11 cellular contexts compared by ENCODE assay signal in genomic region chr4:106583567-106583966, GRCh38.
A peak's percentile ranks its signal among the peaks of the same experiment; 100 is the strongest.
DNase-seq lines count a peak whose midpoint lies in the region; ATAC-seq and TF ChIP-seq lines count a peak whose summit lies in the region.
"Had no signal": no experiment of that assay in that cellular context is flagged by ENCODE, and none has a peak within 500 bp of the region (broad histone marks: within the 10 kb centered on the region; RNA-seq: fewer than 3 reads in every experiment).

No MANE protein-coding gene starts in this region.

- no peak overlapping the region for H3K4me2 ChIP-seq in neural progenitor cell

- H3K27ac Mint-ChIP-seq in neural progenitor cell: no peak overlapping the region
- H3K27ac Mint-ChIP-seq: naive B cell had no signal

- no peaks in the 10 kb centered on the region for H3K36me3 ChIP-seq in vagina
- no peaks in the 10 kb centered on the region for H3K36me3 ChIP-seq in neural progenitor cell

- no peaks in the 10 kb centered on the region for H3K27me3 ChIP-seq in vagina
- H3K27me3 ChIP-seq in neural progenitor cell: no peaks in the 10 kb centered on the region

- H3K4me1 ChIP-seq in vagina (peaks cover 10% of the 10 kb centered on the region), neural progenitor cell (no peaks in the 10 kb centered on the region)

- H2AFZ ChIP-seq in neural progenitor cell (replicated peaks): no peak overlapping the region

- H3K79me2 ChIP-seq in neural progenitor cell (ENCODE audit: low read depth): no peaks in the 10 kb centered on the region

- peaks cover 6% of the 10 kb centered on the region for H3K4me1 Mint-ChIP-seq in neural progenitor cell
- H3K4me1 Mint-ChIP-seq: naive B cell had no signal

- TF ChIP-seq CTCF in vagina (IDR thresholded peaks at IDR 0.05) (no peak), neural progenitor cell (IDR thresholded peaks at IDR 0.05) (no peak)

- H3K4me3 Mint-ChIP-seq in neural progenitor cell: no peak overlapping the region
- H3K4me3 Mint-ChIP-seq: naive B cell had no signal

- peak; percentile 98 for DNase-seq in EH (ENCODE audit: low read depth)
- DNase-seq in NCI-H226: peak; percentile 93
- DNase-seq in dermis blood vessel endothelial cell: peak; percentile 89
- peak; percentile 97 for DNase-seq in non-pigmented ciliary epithelial cell (ENCODE audit: low read depth)
- no peak for DNase-seq in vagina (ENCODE audit: extremely low spot score in 2 of 2)
- no peak for DNase-seq in neural progenitor cell (ENCODE audit: low spot score)
- DNase-seq: naive B cell, NCI-H1694 treated with DMSO at 0.1 percent for 48 hours, T-helper 2 cell had no signal

- peaks cover 2% of the 10 kb centered on the region for H3K27me3 Mint-ChIP-seq in neural progenitor cell (ENCODE audit: insufficient read depth, low read depth)
- H3K27me3 Mint-ChIP-seq: naive B cell had no signal

- H4K20me1 ChIP-seq in neural progenitor cell (ENCODE audit: low read depth): no peaks in the 10 kb centered on the region

- H3K36me3 Mint-ChIP-seq in neural progenitor cell: no peaks in the 10 kb centered on the region
- H3K36me3 Mint-ChIP-seq: naive B cell had no signal

- H3K9me3 ChIP-seq in vagina (no peaks in the 10 kb centered on the region), neural progenitor cell (ENCODE audit: low read depth) (no peaks in the 10 kb centered on the region)

- no peaks in the 10 kb centered on the region for H3K9me3 Mint-ChIP-seq in neural progenitor cell

- H3K4me3 ChIP-seq in vagina: no peak overlapping the region
- no peak overlapping the region for H3K4me3 ChIP-seq in neural progenitor cell

- H3F3A ChIP-seq in neural progenitor cell (ENCODE audit: low read depth): no peaks in the 10 kb centered on the region

- H3K9ac ChIP-seq in neural progenitor cell: no peak overlapping the region

- intact Hi-C loops in vagina (cut with DNase I): no loop called here

- TF ChIP-seq POLR2A in vagina (IDR thresholded peaks at IDR 0.05): no peak

- ATAC-seq in GM21447 (IDR thresholded peaks at IDR 0.05; ENCODE audit: unreplicated experiment) (no peak), GM21723 (IDR thresholded peaks at IDR 0.05; ENCODE audit: unreplicated experiment) (no peak)

- no peak overlapping the region for H3K27ac ChIP-seq in vagina
- H3K27ac ChIP-seq in neural progenitor cell: no peak overlapping the region

Comparison
In these comparisons a context has a peak if more than half of its experiments do, and no peak if none do; other contexts are left out.
1. DNase-seq: peak in EH (single experiment), NCI-H226 (single experiment), dermis blood vessel endothelial cell (single experiment) and non-pigmented ciliary epithelial cell (single experiment); none in vagina (0 of 2) and neural progenitor cell (single experiment).